Comparison of ENCODE assay signal across 1 cellular context in genomic region chrX:70432936-70433847, GRCh38.
TF ChIP-seq lines count a peak whose summit lies in the region.

No MANE protein-coding gene starts in this region.

TF ChIP-seq in GM23338, 12 proteins besides CTCF, POLR2A, EP300 and RAD21 (continued from another document):
- no peak for TF ChIP-seq ZNF462 (CRISPR knock-in tag; IDR thresholded peaks at IDR 0.05)
- no peak for TF ChIP-seq POLR2AphosphoS5 (IDR thresholded peaks at IDR 0.05; ENCODE audit: low read depth)
TF ChIP-seq in GM23338: peak in this region for 0.
